Comparison of ENCODE assay signal across 8 cellular contexts in genomic region chr16:53098526-53099317, GRCh38. TPM values are rescaled to one million over a fixed set of nuclear protein-coding genes. Genes with fewer than 3 reads are reported as not detected.
A peak's percentile ranks its signal among the peaks of the same experiment; 100 is the strongest.
DNase-seq lines count a peak whose midpoint lies in the region; ATAC-seq and TF ChIP-seq lines count a peak whose summit lies in the region.

No MANE protein-coding gene starts in this region.

- H3K4me1 ChIP-seq in duodenal mucosa (ENCODE audit: control insufficient read depth in 1 of 2, insufficient read depth in 2 of 2, low read length in 2 of 2) (peaks cover 31 to 35% of the 10 kb centered on the region in 2 donors), lung (ENCODE audit: control insufficient read depth in 2 of 2, insufficient read depth in 2 of 2, low read length in 2 of 2) (peaks cover 3 to 19% of the 10 kb centered on the region in 2 donors)

- peak overlapping the region; percentile 60 to 64 for H3K9ac ChIP-seq in duodenal mucosa (ENCODE audit: low read depth in 1 of 2, low read length in 2 of 2)

- ATAC-seq in HG02885 (IDR thresholded peaks at IDR 0.05; ENCODE audit: poor library complexity, unreplicated experiment): peak; percentile 67
- peak; percentile 75 for ATAC-seq in lung (ENCODE audit: insufficient read depth, low FRiP score)

- 16% methylated on average over 16 of the region's 16 CpGs for WGBS in lung, 2 donors

- H3K27me3 ChIP-seq in duodenal mucosa (ENCODE audit: control insufficient read depth in 1 of 2, insufficient read depth in 2 of 2, low read length in 2 of 2) (no peaks in the 10 kb centered on the region), lung (ENCODE audit: control insufficient read depth, insufficient read depth) (no peaks in the 10 kb centered on the region)

- peak; percentile 37 for DNase-seq in NCI-H748 (lab: John Stamatoyannopoulos, UW; ENCODE audit: unreplicated experiment)
- no peak for DNase-seq in NCI-H748 treated with DMSO at 0.1 percent for 48 hours (lab: John Stamatoyannopoulos, UW)
- peak; percentile 58 for DNase-seq in NCI-H2171 (lab: John Stamatoyannopoulos, UW)
- DNase-seq in activated CD4-positive, alpha-beta T cell treated with anti-CD3 and anti-CD28 coated beads for 4 hours: peak; percentile 49 to 51
- DNase-seq in lung (ENCODE audit: low spot score): peak; percentile 82
- DNase-seq in stimulated activated CD8-positive, alpha-beta memory T cell treated with anti-CD3 and anti-CD28 coated beads, Interleukin-15, amount 100 ng/mL, for 48 hours (ENCODE audit: low read depth in 2 of 2): peak; percentile 20 to 54

- peak overlapping the region; percentile 68 to 77 for H3K4me3 ChIP-seq in duodenal mucosa (ENCODE audit: low read depth in 1 of 2, low read length in 2 of 2)
- H3K4me3 ChIP-seq in lung: no peak overlapping the region

- H3K36me3 ChIP-seq in duodenal mucosa (ENCODE audit: control insufficient read depth in 1 of 2, insufficient read depth in 2 of 2, low read length in 2 of 2): no peaks in the 10 kb centered on the region
- H3K36me3 ChIP-seq in lung (ENCODE audit: control insufficient read depth in 2 of 2, insufficient read depth in 2 of 2, low read length in 2 of 2): no peaks in the 10 kb centered on the region

- no peak for TF ChIP-seq CTCF in lung (IDR thresholded peaks at IDR 0.05; ENCODE audit: control extremely low read depth, extremely low read depth)

- H3K9me3 ChIP-seq in duodenal mucosa (ENCODE audit: control insufficient read depth in 1 of 2, low read length in 2 of 2): no peaks in the 10 kb centered on the region
- H3K9me3 ChIP-seq in lung (ENCODE audit: control insufficient read depth in 2 of 2, insufficient read depth in 1 of 2, low read length in 1 of 2): no peaks in the 10 kb centered on the region

- peak overlapping the region; percentile 91 for H3K27ac ChIP-seq in duodenal mucosa (ENCODE audit: low read depth, low read length)
- peak overlapping the region; percentile 95 to 97 for H3K27ac ChIP-seq in lung (ENCODE audit: low read depth in 1 of 2, low read length in 1 of 2)

RNA-seq across cellular contexts. Expression of gene CHD9, which starts 43.9 kb away (rescaled TPM):
- 100 to 1,000 TPM in 1 of 2 donors, 10 to 100 TPM in 1; 57.7 to 138 TPM for total RNA-seq in lung
- polyA plus RNA-seq in lung: 10 to 100 TPM; 12.7 to 21.1 TPM

RNA-seq across cellular contexts. Expression of gene CHD9NB, which starts 46.0 kb away (rescaled TPM):
- total RNA-seq in lung: 10 to 100 TPM; 33.0 to 34.8 TPM
- polyA plus RNA-seq in lung: 10 to 100 TPM; 19.8 to 26.8 TPM
